In the genomic region with DNA sequence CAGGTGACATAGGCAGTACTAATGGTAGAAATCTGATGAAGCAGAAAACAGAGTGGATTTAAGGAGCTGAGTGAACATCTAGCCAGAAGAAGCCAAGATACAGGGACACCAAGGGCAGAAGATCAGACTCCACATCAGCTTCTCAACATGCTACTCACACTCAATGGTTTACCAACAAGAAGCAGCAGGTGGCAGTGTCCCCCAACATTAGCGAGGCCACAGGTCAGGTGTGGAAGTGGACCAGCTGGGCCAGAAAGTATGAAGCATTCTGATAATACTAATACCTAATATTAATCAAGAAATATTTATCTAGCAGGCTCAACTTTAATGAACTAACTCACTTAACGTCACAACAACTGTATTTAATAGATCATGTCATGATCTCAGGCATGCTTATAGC, we compare ENCODE assay signal across 9 cellular contexts.
DNase-seq lines count a peak whose midpoint lies in the region; ATAC-seq and TF ChIP-seq lines count a peak whose summit lies in the region.
"Had no signal": no experiment of that assay in that cellular context is flagged by ENCODE, and none has a peak within 500 bp of the region (broad histone marks: within the 10 kb centered on the region; RNA-seq: fewer than 3 reads in every experiment).

No MANE protein-coding gene starts in this region.

- H3K27ac Mint-ChIP-seq in activated T-helper 2 cell treated with anti-CD3 and anti-CD28 coated beads, Interferon-gamma antibody, Interleukin-2, Interleukin-4, amounts not matched to agents 10 μg/mL and 5 μg/mL and 100 μg/mL, durations not matched to agents 14 hours and 24 hours and 36 hours: no peak overlapping the region
- H3K27ac Mint-ChIP-seq: IgD-negative memory B cell had no signal

- H3K27me3 Mint-ChIP-seq in activated T-helper 2 cell treated with anti-CD3 and anti-CD28 coated beads, Interferon-gamma antibody, Interleukin-2, Interleukin-4, amounts not matched to agents 10 μg/mL and 5 μg/mL and 100 μg/mL, durations not matched to agents 14 hours and 24 hours and 36 hours (ENCODE audit: low read depth): peaks cover 4% of the 10 kb centered on the region

- intact Hi-C loops in activated T-helper 2 cell treated with anti-CD3 and anti-CD28 coated beads, Interferon-gamma antibody, Interleukin-2, Interleukin-4, amounts not matched to agents 10 μg/mL and 5 μg/mL and 100 μg/mL, durations not matched to agents 14 hours and 24 hours and 36 hours (cut with micrococcal nuclease): loop anchor here (1.0 kb wide), 1 partner anchor 78 kb away; no protein-coding TSS in a partner anchor
- intact Hi-C loops in ovary (cut with DNase I): loop anchor here in 1 of 4 donors (10.0 kb wide), 1 partner anchor 76 kb away; no protein-coding TSS in a partner anchor

- DNase-seq in AG04449 (ENCODE audit: low read depth, low spot score): no peak
- peak; percentile 19 for DNase-seq in GM13977 (ENCODE audit: low spot score)
- DNase-seq in Peyer's patch: peak; percentile 45 to 76 (median 60)
- peak; percentile 22 for DNase-seq in activated T-helper 2 cell treated with anti-CD3 and anti-CD28 coated beads, Interferon-gamma antibody, Interleukin-2, Interleukin-4, amounts not matched to agents 10 μg/mL and 5 μg/mL and 100 μg/mL, durations not matched to agents 14 hours and 24 hours and 36 hours (ENCODE audit: low spot score)
- DNase-seq in fibroblast of the conjunctiva (ENCODE audit: low read depth): peak; percentile 56
- peak in 3 of 5 donors; percentile 19 to 49 (median 40) for DNase-seq in ovary
- no peak for DNase-seq in OCI-M2 (lab: John Stamatoyannopoulos, UW; ENCODE audit: unreplicated experiment)

- no peaks in the 10 kb centered on the region for H3K36me3 Mint-ChIP-seq in activated T-helper 2 cell treated with anti-CD3 and anti-CD28 coated beads, Interferon-gamma antibody, Interleukin-2, Interleukin-4, amounts not matched to agents 10 μg/mL and 5 μg/mL and 100 μg/mL, durations not matched to agents 14 hours and 24 hours and 36 hours (ENCODE audit: low read depth)
- H3K36me3 Mint-ChIP-seq: IgD-negative memory B cell had no signal

- H3K4me1 ChIP-seq in Peyer's patch: no peaks in the 10 kb centered on the region
- H3K4me1 ChIP-seq in ovary (ENCODE audit: insufficient read depth): no peaks in the 10 kb centered on the region

- TF ChIP-seq POLR2A in Peyer's patch (IDR thresholded peaks at IDR 0.05): no peak
- TF ChIP-seq POLR2A in ovary (IDR thresholded peaks at IDR 0.05): no peak

- no peaks in the 10 kb centered on the region for H3K9me3 Mint-ChIP-seq in activated T-helper 2 cell treated with anti-CD3 and anti-CD28 coated beads, Interferon-gamma antibody, Interleukin-2, Interleukin-4, amounts not matched to agents 10 μg/mL and 5 μg/mL and 100 μg/mL, durations not matched to agents 14 hours and 24 hours and 36 hours

- H3K4me3 Mint-ChIP-seq in activated T-helper 2 cell treated with anti-CD3 and anti-CD28 coated beads, Interferon-gamma antibody, Interleukin-2, Interleukin-4, amounts not matched to agents 10 μg/mL and 5 μg/mL and 100 μg/mL, durations not matched to agents 14 hours and 24 hours and 36 hours (ENCODE audit: low read depth): no peak overlapping the region
- H3K4me3 Mint-ChIP-seq: IgD-negative memory B cell had no signal

- H3K4me3 ChIP-seq in AG04449 (ENCODE audit: low read depth, low read length) (no peak overlapping the region), Peyer's patch (no peak overlapping the region), ovary (no peak overlapping the region)

- no peaks in the 10 kb centered on the region for H3K36me3 ChIP-seq in Peyer's patch
- no peaks in the 10 kb centered on the region for H3K36me3 ChIP-seq in ovary

- ATAC-seq in HG02884 (IDR thresholded peaks at IDR 0.05; ENCODE audit: unreplicated experiment): peak; percentile 91

- in situ Hi-C loops in GM13977 (cut with MboI; ENCODE audit: low pct_unique_long_range_greater_than_20kb, low sequenced_read_pairs, unreplicated experiment): no loop called here

- WGBS in ovary, 3 donors: 60 to 69% (median 62%) methylated on average over 2 of the region's 2 CpGs

- CTCF ChIA-PET in AG04449 (lab: Yijun Ruan, JAX): interaction anchor here (0.6 to 10.5 kb wide), 32 partner anchors 8 to 848 kb away, joined by 3 to 341 read pairs (median 4); a partner anchor contains a TSS

- TF ChIP-seq CTCF in AG04449 (IDR thresholded peaks at IDR 0.05; ENCODE audit: insufficient read depth, low read length, missing control alignments): peak; percentile 71
- peak; percentile 73 for TF ChIP-seq CTCF in GM13977 (IDR thresholded peaks at IDR 0.05; ENCODE audit: extremely low read depth, insufficient read depth, missing control alignments)
- peak in 4 of 6 experiments; percentile 50 to 71 (median 64) for TF ChIP-seq CTCF in Peyer's patch (IDR thresholded peaks at IDR 0.05)
- no peak for TF ChIP-seq CTCF in ovary (IDR thresholded peaks at IDR 0.05)

- no peaks in the 10 kb centered on the region for H3K4me1 Mint-ChIP-seq in activated T-helper 2 cell treated with anti-CD3 and anti-CD28 coated beads, Interferon-gamma antibody, Interleukin-2, Interleukin-4, amounts not matched to agents 10 μg/mL and 5 μg/mL and 100 μg/mL, durations not matched to agents 14 hours and 24 hours and 36 hours (ENCODE audit: low read depth)
- H3K4me1 Mint-ChIP-seq: IgD-negative memory B cell had no signal

- H3K27ac ChIP-seq in Peyer's patch (no peak overlapping the region), ovary (no peak overlapping the region)

- H3K9me3 ChIP-seq in Peyer's patch (no peaks in the 10 kb centered on the region), ovary (no peaks in the 10 kb centered on the region)

- no peaks in the 10 kb centered on the region for H3K27me3 ChIP-seq in Peyer's patch
- no peaks in the 10 kb centered on the region for H3K27me3 ChIP-seq in ovary

- POLR2A ChIA-PET in AG04449 (lab: Yijun Ruan, JAX): no interaction called here

- TF ChIP-seq EP300 in ovary (IDR thresholded peaks at IDR 0.05): no peak

Comparison
In these comparisons a context has a peak if more than half of its experiments do, and no peak if none do; other contexts are left out.
1. DNase-seq: peak in GM13977 (single experiment), Peyer's patch (3 of 3), activated T-helper 2 cell treated with anti-CD3 and anti-CD28 coated beads, Interferon-gamma antibody, Interleukin-2, Interleukin-4, amounts not matched to agents 10 μg/mL and 5 μg/mL and 100 μg/mL, durations not matched to agents 14 hours and 24 hours and 36 hours (single experiment), fibroblast of the conjunctiva (single experiment) and ovary (3 of 5); none in AG04449 (single experiment) and OCI-M2 (single experiment).
2. CTCF ChIP-seq: peak in AG04449 (single experiment), GM13977 (single experiment) and Peyer's patch (4 of 6); none in ovary (0 of 3).